20 cellular contexts compared by ENCODE assay signal in the genomic region with DNA sequence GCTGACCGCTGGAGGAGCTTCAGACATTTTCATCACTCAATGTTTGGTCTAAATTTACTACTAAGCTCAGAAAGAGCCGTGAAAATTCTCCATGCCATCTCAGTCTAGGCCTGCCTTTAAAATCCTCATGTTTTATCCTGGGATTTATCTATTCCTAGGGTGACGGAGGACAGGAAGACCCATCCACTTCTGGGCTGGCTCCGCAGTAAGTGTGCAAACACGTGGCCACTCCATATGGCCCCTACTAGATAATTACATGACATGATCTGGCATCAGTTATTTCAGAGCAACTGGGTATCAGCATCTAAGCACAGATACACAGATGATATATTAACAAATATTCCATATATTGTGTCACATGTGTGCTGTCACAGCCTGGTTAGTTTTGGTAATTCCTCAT.
DNase-seq lines count a peak whose midpoint lies in the region; ATAC-seq and TF ChIP-seq lines count a peak whose summit lies in the region.
"Had no signal": no experiment of that assay in that cellular context is flagged by ENCODE, and none has a peak within 500 bp of the region (broad histone marks: within the 10 kb centered on the region; RNA-seq: fewer than 3 reads in every experiment).

No MANE protein-coding gene starts in this region.

- peak; percentile 49 for DNase-seq in D341Med (ENCODE audit: low spot score)
- peak; percentile 81 for DNase-seq in NCI-H82 (lab: John Stamatoyannopoulos, UW)
- peak; percentile 85 for DNase-seq in WERI-Rb-1
- DNase-seq in DMS53 treated with DMSO at 0.1 percent for 48 hours (lab: John Stamatoyannopoulos, UW; ENCODE audit: unreplicated experiment) = no peak
- DNase-seq in psoas muscle = no peak
- DNase-seq in cerebellar nuclear complex (lab: John Stamatoyannopoulos, UW) = no peak
- DNase-seq: 8988T; ACHN; AML-193; BE2C; Calu3; CD4-positive, alpha-beta T cell; CD8-positive, alpha-beta memory T cell; DMS 273 treated with DMSO at 0.1 percent for 48 hours; DMS79 treated with DMSO at 0.1 percent for 48 hours; GF-D8; GOT3; HCEC 1CT had no signal

- no peaks in the 10 kb centered on the region for H3K36me3 ChIP-seq in WERI-Rb-1
- H3K36me3 ChIP-seq in psoas muscle (ENCODE audit: insufficient read depth in 1 of 2, low read depth in 1 of 2) = no peaks in the 10 kb centered on the region
- H3K36me3 ChIP-seq: BE2C; BLaER1 treated with 17β-estradiol and CSF1 and Interleukin-3, amounts not matched to agents 10 nM and 100 nM had no signal

- intact Hi-C loops in psoas muscle (cut with DNase I) = no loop called here

- H3K9me3 ChIP-seq in WERI-Rb-1 (ENCODE audit: severe bottlenecking) (peaks cover 5% of the 10 kb centered on the region), psoas muscle (no peaks in the 10 kb centered on the region)
- H3K9me3 ChIP-seq: A549, BE2C had no signal

- 73 to 79% (median 74%) methylated on average over 5 of the region's 5 CpGs for WGBS in psoas muscle, 3 donors

- H3K4me1 ChIP-seq in psoas muscle = no peaks in the 10 kb centered on the region
- H3K4me1 ChIP-seq: A549; BE2C; BLaER1 treated with 17β-estradiol and CSF1 and Interleukin-3, amounts not matched to agents 10 nM and 100 nM had no signal

- H3K27ac ChIP-seq in WERI-Rb-1 (peak overlapping the region; percentile 94), psoas muscle (no peak overlapping the region)
- H3K27ac ChIP-seq: A549; BLaER1 treated with 17β-estradiol and CSF1 and Interleukin-3, amounts not matched to agents 10 nM and 100 nM had no signal

- no peak overlapping the region; the same call in 1 of the 2 replicates for H3K4me3 ChIP-seq in WERI-Rb-1 (ENCODE audit: low read depth, low read length)
- no peak overlapping the region for H3K4me3 ChIP-seq in psoas muscle
- H3K4me3 ChIP-seq: A549; BLaER1 treated with 17β-estradiol and CSF1 and Interleukin-3, amounts not matched to agents 10 nM and 100 nM had no signal

- TF ChIP-seq CTCF in WERI-Rb-1 (IDR thresholded peaks at IDR 0.05; ENCODE audit: low read depth, low read length) = no peak
- TF ChIP-seq CTCF in psoas muscle (IDR thresholded peaks at IDR 0.05) = no peak

- no peak for ATAC-seq in psoas muscle
- ATAC-seq: A549 had no signal

- H3K27me3 ChIP-seq in WERI-Rb-1 (ENCODE audit: insufficient read depth, low read depth, severe bottlenecking) (no peaks in the 10 kb centered on the region), psoas muscle (ENCODE audit: insufficient read depth in 3 of 3, low read length in 2 of 3) (peaks cover 0 to 4% (median 0%) of the 10 kb centered on the region in 3 donors)
- H3K27me3 ChIP-seq: BE2C; BLaER1 treated with 17β-estradiol and CSF1 and Interleukin-3, amounts not matched to agents 10 nM and 100 nM had no signal

Comparison
In these comparisons a context has a peak if more than half of its experiments do, and no peak if none do; other contexts are left out.
1. DNase-seq: peak in D341Med (single experiment), NCI-H82 (single experiment) and WERI-Rb-1 (single experiment); none in DMS53 treated with DMSO at 0.1 percent for 48 hours (single experiment), psoas muscle (0 of 2) and cerebellar nuclear complex (0 of 2).